In genomic region chr4:125838924-125839323, GRCh38 we compare ENCODE assay signal across 21 cellular contexts.
"Had no signal": no experiment of that assay in that cellular context is flagged by ENCODE, and none has a peak within 500 bp of the region (broad histone marks: within the 10 kb centered on the region; RNA-seq: fewer than 3 reads in every experiment).

No MANE protein-coding gene starts in this region.

- H3K4me1 Mint-ChIP-seq: nephron progenitor cell; stimulated activated effector memory CD8-positive, alpha-beta T cell treated with anti-CD3 and anti-CD28 coated beads, Interleukin-12 subunit alpha, Interleukin-12 subunit beta, amount 100 ng/mL, for 72 hours had no signal

- H3K9me3 Mint-ChIP-seq: dendritic cell treated with granulocyte-macrophage colony-stimulating factor and Interleukin-4, amounts not matched to agents 40 ng/mL and 50 ng/mL, for 4 days; nephron progenitor cell; T-helper 1 cell treated with Interleukin-12 subunit alpha and Interleukin-12 subunit beta and Interleukin-4 antibody, amounts not matched to agents 30 μg/mL and 1 μg/mL, for 36 hours had no signal

- H3K4me2 ChIP-seq: hepatocyte had no signal

- H3K36me3 Mint-ChIP-seq: stimulated activated effector memory CD8-positive, alpha-beta T cell treated with anti-CD3 and anti-CD28 coated beads, Interleukin-12 subunit alpha, Interleukin-12 subunit beta, amount 100 ng/mL, for 72 hours had no signal

- H3K4me3 Mint-ChIP-seq: activated T-cell treated with anti-CD3 and anti-CD28 coated beads, Interleukin-2, amount 50 U/mL, for 72 hours; dendritic cell treated with granulocyte-macrophage colony-stimulating factor and Interleukin-4, amounts not matched to agents 40 ng/mL and 50 ng/mL, for 4 days; nephron progenitor cell; stimulated activated effector memory CD8-positive, alpha-beta T cell treated with anti-CD3 and anti-CD28 coated beads, Interleukin-12 subunit alpha, Interleukin-12 subunit beta, amount 100 ng/mL, for 72 hours; T-helper 1 cell treated with Interleukin-12 subunit alpha and Interleukin-12 subunit beta and Interleukin-4 antibody, amounts not matched to agents 30 μg/mL and 1 μg/mL, for 36 hours had no signal

- H3K27me3 ChIP-seq: esophagus muscularis mucosa, hepatocyte, right atrium auricular region had no signal

- H3K9me3 ChIP-seq: esophagus muscularis mucosa, right atrium auricular region had no signal

- ATAC-seq: activated CD4-positive, CD25-positive, alpha-beta regulatory T cell treated with anti-CD3 and anti-CD28 coated beads, Interleukin-2, amount 50 U/mL, for 24 hours; activated T-cell treated with anti-CD3 and anti-CD28 coated beads, Interleukin-2, amount 50 U/mL, for 72 hours; left lobe of liver; stimulated activated effector memory CD8-positive, alpha-beta T cell treated with anti-CD3 and anti-CD28 coated beads, Interleukin-12 subunit alpha, Interleukin-12 subunit beta, amount 100 ng/mL, for 72 hours had no signal

- H3K27ac Mint-ChIP-seq: activated T-cell treated with anti-CD3 and anti-CD28 coated beads, Interleukin-2, amount 50 U/mL, for 72 hours; dendritic cell treated with granulocyte-macrophage colony-stimulating factor and Interleukin-4, amounts not matched to agents 40 ng/mL and 50 ng/mL, for 4 days; nephron progenitor cell; progenitor cell of endocrine pancreas; stimulated activated effector memory CD8-positive, alpha-beta T cell treated with anti-CD3 and anti-CD28 coated beads, Interleukin-12 subunit alpha, Interleukin-12 subunit beta, amount 100 ng/mL, for 72 hours; T-helper 1 cell treated with Interleukin-12 subunit alpha and Interleukin-12 subunit beta and Interleukin-4 antibody, amounts not matched to agents 30 μg/mL and 1 μg/mL, for 36 hours had no signal

- H3K4me1 ChIP-seq: right atrium auricular region had no signal

- DNase-seq: activated CD4-positive, alpha-beta T cell treated with anti-CD3 and anti-CD28 coated beads, Interleukin-2, amount 50 U/mL, for 1 hour; activated CD8-positive, alpha-beta memory T cell treated with anti-CD3 and anti-CD28 coated beads, Interleukin-2, amount 50 U/mL, for 48 hours; activated effector memory CD4-positive, alpha-beta T cell treated with anti-CD3 and anti-CD28 coated beads, Interleukin-2, amount 50 U/mL, for 16 hours; activated naive CD4-positive, alpha-beta T cell treated with anti-CD3 and anti-CD28 coated beads, Interleukin-2, amount 50 U/mL, for 16 hours; activated T-cell treated with anti-CD3 and anti-CD28 coated beads, Interleukin-2, amount 50 U/mL, for 72 hours; cerebellar nuclear complex; effector CD8-positive, alpha-beta T cell; nephron progenitor cell; occipital lobe; stimulated activated CD4-positive, alpha-beta T cell treated with anti-CD3 and anti-CD28 coated beads, Interleukin-15, amount 100 ng/mL, for 24 hours; stimulated activated CD4-positive, alpha-beta T cell treated with anti-CD3 and anti-CD28 coated beads, Interleukin-4, amount 100 ng/mL, for 24 hours had no signal

- H3K27ac ChIP-seq: esophagus muscularis mucosa, hepatocyte, right atrium auricular region had no signal

- H3K79me2 ChIP-seq: hepatocyte had no signal

- H2AFZ ChIP-seq: hepatocyte had no signal

- H3K27me3 Mint-ChIP-seq: dendritic cell treated with granulocyte-macrophage colony-stimulating factor and Interleukin-4, amounts not matched to agents 40 ng/mL and 50 ng/mL, for 4 days; progenitor cell of endocrine pancreas had no signal

- H3K4me3 ChIP-seq: esophagus muscularis mucosa, hepatocyte, lung, right atrium auricular region had no signal

- H3K36me3 ChIP-seq: esophagus muscularis mucosa, right atrium auricular region had no signal
